In the genomic region with DNA sequence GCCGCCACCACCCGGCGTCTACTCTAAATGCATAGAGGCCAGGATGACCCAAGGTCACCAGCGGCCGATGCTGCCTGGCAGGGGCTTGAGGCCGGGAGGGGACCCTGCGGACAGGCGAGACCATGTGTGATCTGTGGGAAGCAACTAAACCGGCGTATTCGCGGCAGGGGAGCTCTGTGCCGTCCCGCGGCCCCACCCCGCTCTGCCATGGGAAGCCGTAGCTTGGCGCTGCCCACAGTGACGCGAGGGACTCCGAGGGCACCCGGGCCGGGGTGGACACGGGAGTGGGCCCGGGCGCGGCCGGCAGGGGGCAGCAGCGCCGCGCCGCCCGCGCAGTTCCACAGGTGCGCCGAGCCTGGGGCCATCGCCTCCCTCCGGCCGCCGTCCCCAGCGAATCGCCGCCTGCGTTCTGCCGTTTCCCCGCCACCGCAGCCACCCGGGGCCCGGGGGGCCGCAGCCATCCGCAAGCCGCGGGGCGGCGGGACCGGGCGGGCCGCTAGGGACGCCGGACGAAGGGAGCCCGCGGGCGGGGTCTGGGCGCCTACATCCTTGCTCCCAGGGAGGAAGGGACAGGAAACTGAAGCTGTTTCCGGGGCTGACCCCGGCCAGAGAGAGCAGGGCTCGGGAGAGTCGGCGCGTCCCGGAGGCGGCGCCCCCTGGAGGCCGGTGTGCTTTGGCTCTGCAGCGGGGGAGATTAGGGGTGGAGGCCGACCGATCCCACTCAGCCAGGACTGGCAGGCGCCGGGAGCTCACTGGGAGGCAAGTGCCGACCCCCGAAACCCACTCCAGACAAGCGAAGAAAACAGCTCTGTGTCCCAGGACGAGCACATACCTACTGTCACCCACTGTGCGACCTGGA, we compare ENCODE assay signal across 1 cellular context.
TF ChIP-seq lines count a peak whose summit lies in the region.

No MANE protein-coding gene starts in this region.

TF ChIP-seq in K562, 482 proteins besides CTCF, POLR2A, EP300 and RAD21 (continued from another document):
- TF ChIP-seq LCOR (CRISPR knock-in tag; IDR thresholded peaks at IDR 0.05) = no peak
- no peak; the same call in 1 of the 2 replicates for TF ChIP-seq C11orf30 (IDR thresholded peaks at IDR 0.05; ENCODE audit: low read depth)
- no peak for TF ChIP-seq ZNF436 (CRISPR knock-in tag; IDR thresholded peaks at IDR 0.05)
- no peak for TF ChIP-seq ELF4 (CRISPR knock-in tag; IDR thresholded peaks at IDR 0.05)
- no peak for TF ChIP-seq ZNF445 (CRISPR knock-in tag; IDR thresholded peaks at IDR 0.05; ENCODE audit: low read depth)
- TF ChIP-seq ZSCAN32 (CRISPR knock-in tag; IDR thresholded peaks at IDR 0.05) = no peak
- TF ChIP-seq NFYB (IDR thresholded peaks at IDR 0.05; ENCODE audit: extremely low read depth, insufficient read length) = no peak
- no peak for TF ChIP-seq ZNF324 (CRISPR knock-in tag; IDR thresholded peaks at IDR 0.05)
- peak; percentile 63 for TF ChIP-seq E2F3 (CRISPR knock-in tag; IDR thresholded peaks at IDR 0.05)
- no peak for TF ChIP-seq MCM5 (IDR thresholded peaks at IDR 0.05; ENCODE audit: low read depth)
- TF ChIP-seq TSC22D4 (tag; IDR thresholded peaks at IDR 0.05) = no peak
- no peak for TF ChIP-seq ARNT (IDR thresholded peaks at IDR 0.05)
- TF ChIP-seq BACH1 (tag; IDR thresholded peaks at IDR 0.05) = no peak
- TF ChIP-seq ZNF586 (CRISPR knock-in tag; conservative IDR thresholded peaks at IDR 0.05) = no peak
- 0 out of 2 replicates have a peak, but pooled peaks have one; percentile 7 for TF ChIP-seq GTF2F1 (IDR thresholded peaks at IDR 0.05; ENCODE audit: low read depth, low read length)
- TF ChIP-seq ERF (CRISPR knock-in tag; IDR thresholded peaks at IDR 0.05) = no peak; the same call in none of the 2 replicates
- no peak for TF ChIP-seq KLF13 (tag; IDR thresholded peaks at IDR 0.05; ENCODE audit: borderline replicate concordance, low read depth)
- no peak for TF ChIP-seq BRF1 (IDR thresholded peaks at IDR 0.05; ENCODE audit: borderline replicate concordance, extremely low read depth, insufficient read length)
- TF ChIP-seq OTX1 (CRISPR knock-in tag; IDR thresholded peaks at IDR 0.05) = no peak
- no peak for TF ChIP-seq PML (IDR thresholded peaks at IDR 0.05; ENCODE audit: low read length)
- TF ChIP-seq RBM14 (IDR thresholded peaks at IDR 0.05; ENCODE audit: borderline replicate concordance, insufficient read depth, low read depth, low read length) = no peak
- no peak for TF ChIP-seq POU5F1 (IDR thresholded peaks at IDR 0.05; ENCODE audit: borderline replicate concordance, low read depth, low read length, partially characterized antibody)
- TF ChIP-seq, protein P1, sequence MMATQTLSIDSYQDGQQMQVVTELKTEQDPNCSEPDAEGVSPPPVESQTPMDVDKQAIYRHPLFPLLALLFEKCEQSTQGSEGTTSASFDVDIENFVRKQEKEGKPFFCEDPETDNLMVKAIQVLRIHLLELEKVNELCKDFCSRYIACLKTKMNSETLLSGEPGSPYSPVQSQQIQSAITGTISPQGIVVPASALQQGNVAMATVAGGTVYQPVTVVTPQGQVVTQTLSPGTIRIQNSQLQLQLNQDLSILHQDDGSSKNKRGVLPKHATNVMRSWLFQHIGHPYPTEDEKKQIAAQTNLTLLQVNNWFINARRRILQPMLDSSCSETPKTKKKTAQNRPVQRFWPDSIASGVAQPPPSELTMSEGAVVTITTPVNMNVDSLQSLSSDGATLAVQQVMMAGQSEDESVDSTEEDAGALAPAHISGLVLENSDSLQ (IDR thresholded peaks at IDR 0.05) = no peak
- TF ChIP-seq ZNF77 (CRISPR knock-in tag; IDR thresholded peaks at IDR 0.05) = no peak
- TF ChIP-seq LARP7 (IDR thresholded peaks at IDR 0.05) = no peak
- TF ChIP-seq FOXA1 (IDR thresholded peaks at IDR 0.05; ENCODE audit: borderline replicate concordance) = no peak
- no peak for TF ChIP-seq ZNF280A (IDR thresholded peaks at IDR 0.05; ENCODE audit: low read depth, partially characterized antibody)
- TF ChIP-seq POLR2B (IDR thresholded peaks at IDR 0.05; ENCODE audit: low read depth, partially characterized antibody) = no peak
- TF ChIP-seq CREB3 (tag; conservative IDR thresholded peaks at IDR 0.05; ENCODE audit: low read depth) = no peak
- no peak; a peak in 1 of 4 replicates for TF ChIP-seq KDM4B (IDR thresholded peaks at IDR 0.05; ENCODE audit: borderline replicate concordance in 2 of 2, low read depth in 1 of 2)
- TF ChIP-seq, protein P2, sequence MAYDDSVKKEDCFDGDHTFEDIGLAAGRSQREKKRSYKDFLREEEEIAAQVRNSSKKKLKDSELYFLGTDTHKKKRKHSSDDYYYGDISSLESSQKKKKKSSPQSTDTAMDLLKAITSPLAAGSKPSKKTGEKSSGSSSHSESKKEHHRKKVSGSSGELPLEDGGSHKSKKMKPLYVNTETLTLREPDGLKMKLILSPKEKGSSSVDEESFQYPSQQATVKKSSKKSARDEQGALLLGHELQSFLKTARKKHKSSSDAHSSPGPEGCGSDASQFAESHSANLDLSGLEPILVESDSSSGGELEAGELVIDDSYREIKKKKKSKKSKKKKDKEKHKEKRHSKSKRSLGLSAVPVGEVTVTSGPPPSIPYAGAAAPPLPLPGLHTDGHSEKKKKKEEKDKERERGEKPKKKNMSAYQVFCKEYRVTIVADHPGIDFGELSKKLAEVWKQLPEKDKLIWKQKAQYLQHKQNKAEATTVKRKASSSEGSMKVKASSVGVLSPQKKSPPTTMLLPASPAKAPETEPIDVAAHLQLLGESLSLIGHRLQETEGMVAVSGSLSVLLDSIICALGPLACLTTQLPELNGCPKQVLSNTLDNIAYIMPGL (CRISPR knock-in tag; IDR thresholded peaks at IDR 0.05) = peak; percentile 89; the same call in 1 of the 2 replicates
- TF ChIP-seq FOXA3 (CRISPR knock-in tag; conservative IDR thresholded peaks at IDR 0.05 in 1 of 2, IDR thresholded peaks at IDR 0.05 in 1 of 2) = no peak
- no peak for TF ChIP-seq RBM34 (IDR thresholded peaks at IDR 0.05; ENCODE audit: borderline replicate concordance, insufficient read depth, low read length)
- TF ChIP-seq, protein P3, sequence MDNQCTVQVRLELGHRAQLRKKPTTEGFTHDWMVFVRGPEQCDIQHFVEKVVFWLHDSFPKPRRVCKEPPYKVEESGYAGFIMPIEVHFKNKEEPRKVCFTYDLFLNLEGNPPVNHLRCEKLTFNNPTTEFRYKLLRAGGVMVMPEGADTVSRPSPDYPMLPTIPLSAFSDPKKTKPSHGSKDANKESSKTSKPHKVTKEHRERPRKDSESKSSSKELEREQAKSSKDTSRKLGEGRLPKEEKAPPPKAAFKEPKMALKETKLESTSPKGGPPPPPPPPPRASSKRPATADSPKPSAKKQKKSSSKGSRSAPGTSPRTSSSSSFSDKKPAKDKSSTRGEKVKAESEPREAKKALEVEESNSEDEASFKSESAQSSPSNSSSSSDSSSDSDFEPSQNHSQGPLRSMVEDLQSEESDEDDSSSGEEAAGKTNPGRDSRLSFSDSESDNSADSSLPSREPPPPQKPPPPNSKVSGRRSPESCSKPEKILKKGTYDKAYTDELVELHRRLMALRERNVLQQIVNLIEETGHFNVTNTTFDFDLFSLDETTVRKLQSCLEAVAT (IDR thresholded peaks at IDR 0.05) = no peak
- TF ChIP-seq KDM1A (IDR thresholded peaks at IDR 0.05) = no peak; a peak in 2 of 4 replicates
- TF ChIP-seq PURB (CRISPR knock-in tag; IDR thresholded peaks at IDR 0.05; ENCODE audit: low read depth) = no peak
- no peak; the same call in 1 of the 2 replicates for TF ChIP-seq CC2D1A (IDR thresholded peaks at IDR 0.05)
- TF ChIP-seq ZNF584 (CRISPR knock-in tag; IDR thresholded peaks at IDR 0.05; ENCODE audit: low read depth) = no peak
